Comparison of ENCODE assay signal across 1 cellular context in genomic region chr10:102112210-102112817, GRCh38.
TF ChIP-seq lines count a peak whose summit lies in the region.

No MANE protein-coding gene starts in this region.

TF ChIP-seq in K562, 482 proteins besides CTCF, POLR2A, EP300 and RAD21 (continued from another document and continues in another):
- TF ChIP-seq, protein P1, sequence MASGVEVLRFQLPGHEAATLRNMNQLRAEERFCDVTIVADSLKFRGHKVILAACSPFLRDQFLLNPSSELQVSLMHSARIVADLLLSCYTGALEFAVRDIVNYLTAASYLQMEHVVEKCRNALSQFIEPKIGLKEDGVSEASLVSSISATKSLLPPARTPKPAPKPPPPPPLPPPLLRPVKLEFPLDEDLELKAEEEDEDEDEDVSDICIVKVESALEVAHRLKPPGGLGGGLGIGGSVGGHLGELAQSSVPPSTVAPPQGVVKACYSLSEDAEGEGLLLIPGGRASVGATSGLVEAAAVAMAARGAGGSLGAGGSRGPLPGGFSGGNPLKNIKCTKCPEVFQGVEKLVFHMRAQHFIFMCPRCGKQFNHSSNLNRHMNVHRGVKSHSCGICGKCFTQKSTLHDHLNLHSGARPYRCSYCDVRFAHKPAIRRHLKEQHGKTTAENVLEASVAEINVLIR (CRISPR knock-in tag; IDR thresholded peaks at IDR 0.05) = no peak
- TF ChIP-seq, protein P2, sequence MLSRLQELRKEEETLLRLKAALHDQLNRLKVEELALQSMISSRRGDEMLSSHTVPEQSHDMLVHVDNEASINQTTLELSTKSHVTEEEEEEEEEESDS (CRISPR knock-in tag; IDR thresholded peaks at IDR 0.05) = no peak
- TF ChIP-seq ZNF253 (CRISPR knock-in tag; conservative IDR thresholded peaks at IDR 0.05) (no peak), HMG20A (CRISPR knock-in tag; conservative IDR thresholded peaks at IDR 0.05) (no peak), CHD4 (IDR thresholded peaks at IDR 0.05; ENCODE audit: insufficient read depth, insufficient replicate concordance, low read depth, low read length, poor library complexity, severe bottlenecking) (no peak), NFATC3 (IDR thresholded peaks at IDR 0.05) (no peak), ZNF133 (CRISPR knock-in tag; IDR thresholded peaks at IDR 0.05) (no peak), DACH1 (IDR thresholded peaks at IDR 0.05; ENCODE audit: partially characterized antibody) (peak; percentile 58), ZSCAN29 (IDR thresholded peaks at IDR 0.05) (no peak), ZNF354B (CRISPR knock-in tag; IDR thresholded peaks at IDR 0.05) (no peak), C11orf30 (IDR thresholded peaks at IDR 0.05; ENCODE audit: low read depth) (no peak), ZBTB9 (CRISPR knock-in tag; IDR thresholded peaks at IDR 0.05) (no peak), ZFP30 (CRISPR knock-in tag; IDR thresholded peaks at IDR 0.05; ENCODE audit: borderline replicate concordance) (no peak), ZNF121 (CRISPR knock-in tag; conservative IDR thresholded peaks at IDR 0.05) (no peak), TEAD2 (tag; IDR thresholded peaks at IDR 0.05) (no peak), SRSF7 (optimal IDR thresholded peaks at IDR 0.05; ENCODE audit: low read depth, low read length) (no peak), ZBED1 (IDR thresholded peaks at IDR 0.05) (no peak), SP2 (IDR thresholded peaks at IDR 0.05; ENCODE audit: extremely low read depth, low read depth, low read length, poor library complexity, severe bottlenecking) (no peak), ZFP36 (IDR thresholded peaks at IDR 0.05; ENCODE audit: low read depth, low read length, partially characterized antibody) (no peak), RAD51 (IDR thresholded peaks at IDR 0.05; ENCODE audit: borderline replicate concordance, low read depth) (no peak), SMARCE1 (IDR thresholded peaks at IDR 0.05) (peak; percentile 76; the same call in 1 of the 2 replicates), HDAC2 (IDR thresholded peaks at IDR 0.05) (peak; percentile 96), UBTF (IDR thresholded peaks at IDR 0.05; ENCODE audit: borderline replicate concordance in 1 of 2, low read depth in 2 of 2, low read length in 2 of 2) (no peak), NELFE (IDR thresholded peaks at IDR 0.05; ENCODE audit: insufficient read depth, insufficient read length) (no peak), NR0B1 (IDR thresholded peaks at IDR 0.05; ENCODE audit: partially characterized antibody) (no peak), RHOXF2B (CRISPR knock-in tag; conservative IDR thresholded peaks at IDR 0.05) (no peak), SREBF1 (IDR thresholded peaks at IDR 0.05; ENCODE audit: borderline replicate concordance, low read depth, low read length) (no peak), SIN3A (IDR thresholded peaks at IDR 0.05; ENCODE audit: borderline replicate concordance in 2 of 2, control insufficient read depth in 1 of 2, low read depth in 2 of 2, low read length in 2 of 2) (no peak; a peak in 1 of 4 replicates), MYNN (IDR thresholded peaks at IDR 0.05) (peak; percentile 76; the same call in 1 of the 2 replicates), MYNN (CRISPR knock-in tag; IDR thresholded peaks at IDR 0.05) (no peak), GABPA (tag; conservative IDR thresholded peaks at IDR 0.05; ENCODE audit: low read depth) (no peak), ZNF282 (CRISPR knock-in tag; IDR thresholded peaks at IDR 0.05) (no peak), SRF (CRISPR knock-in tag; IDR thresholded peaks at IDR 0.05) (peak in 1 of 2 experiments; percentile 59; a peak in 1 of 4 replicates), ZC3H11A (IDR thresholded peaks at IDR 0.05; ENCODE audit: low read depth, low read length) (no peak), HDAC6 (IDR thresholded peaks at IDR 0.05; ENCODE audit: low read depth, low read length) (no peak), SETDB1 (IDR thresholded peaks at IDR 0.05; ENCODE audit: low read length) (no peak)
- TF ChIP-seq, protein P3, sequence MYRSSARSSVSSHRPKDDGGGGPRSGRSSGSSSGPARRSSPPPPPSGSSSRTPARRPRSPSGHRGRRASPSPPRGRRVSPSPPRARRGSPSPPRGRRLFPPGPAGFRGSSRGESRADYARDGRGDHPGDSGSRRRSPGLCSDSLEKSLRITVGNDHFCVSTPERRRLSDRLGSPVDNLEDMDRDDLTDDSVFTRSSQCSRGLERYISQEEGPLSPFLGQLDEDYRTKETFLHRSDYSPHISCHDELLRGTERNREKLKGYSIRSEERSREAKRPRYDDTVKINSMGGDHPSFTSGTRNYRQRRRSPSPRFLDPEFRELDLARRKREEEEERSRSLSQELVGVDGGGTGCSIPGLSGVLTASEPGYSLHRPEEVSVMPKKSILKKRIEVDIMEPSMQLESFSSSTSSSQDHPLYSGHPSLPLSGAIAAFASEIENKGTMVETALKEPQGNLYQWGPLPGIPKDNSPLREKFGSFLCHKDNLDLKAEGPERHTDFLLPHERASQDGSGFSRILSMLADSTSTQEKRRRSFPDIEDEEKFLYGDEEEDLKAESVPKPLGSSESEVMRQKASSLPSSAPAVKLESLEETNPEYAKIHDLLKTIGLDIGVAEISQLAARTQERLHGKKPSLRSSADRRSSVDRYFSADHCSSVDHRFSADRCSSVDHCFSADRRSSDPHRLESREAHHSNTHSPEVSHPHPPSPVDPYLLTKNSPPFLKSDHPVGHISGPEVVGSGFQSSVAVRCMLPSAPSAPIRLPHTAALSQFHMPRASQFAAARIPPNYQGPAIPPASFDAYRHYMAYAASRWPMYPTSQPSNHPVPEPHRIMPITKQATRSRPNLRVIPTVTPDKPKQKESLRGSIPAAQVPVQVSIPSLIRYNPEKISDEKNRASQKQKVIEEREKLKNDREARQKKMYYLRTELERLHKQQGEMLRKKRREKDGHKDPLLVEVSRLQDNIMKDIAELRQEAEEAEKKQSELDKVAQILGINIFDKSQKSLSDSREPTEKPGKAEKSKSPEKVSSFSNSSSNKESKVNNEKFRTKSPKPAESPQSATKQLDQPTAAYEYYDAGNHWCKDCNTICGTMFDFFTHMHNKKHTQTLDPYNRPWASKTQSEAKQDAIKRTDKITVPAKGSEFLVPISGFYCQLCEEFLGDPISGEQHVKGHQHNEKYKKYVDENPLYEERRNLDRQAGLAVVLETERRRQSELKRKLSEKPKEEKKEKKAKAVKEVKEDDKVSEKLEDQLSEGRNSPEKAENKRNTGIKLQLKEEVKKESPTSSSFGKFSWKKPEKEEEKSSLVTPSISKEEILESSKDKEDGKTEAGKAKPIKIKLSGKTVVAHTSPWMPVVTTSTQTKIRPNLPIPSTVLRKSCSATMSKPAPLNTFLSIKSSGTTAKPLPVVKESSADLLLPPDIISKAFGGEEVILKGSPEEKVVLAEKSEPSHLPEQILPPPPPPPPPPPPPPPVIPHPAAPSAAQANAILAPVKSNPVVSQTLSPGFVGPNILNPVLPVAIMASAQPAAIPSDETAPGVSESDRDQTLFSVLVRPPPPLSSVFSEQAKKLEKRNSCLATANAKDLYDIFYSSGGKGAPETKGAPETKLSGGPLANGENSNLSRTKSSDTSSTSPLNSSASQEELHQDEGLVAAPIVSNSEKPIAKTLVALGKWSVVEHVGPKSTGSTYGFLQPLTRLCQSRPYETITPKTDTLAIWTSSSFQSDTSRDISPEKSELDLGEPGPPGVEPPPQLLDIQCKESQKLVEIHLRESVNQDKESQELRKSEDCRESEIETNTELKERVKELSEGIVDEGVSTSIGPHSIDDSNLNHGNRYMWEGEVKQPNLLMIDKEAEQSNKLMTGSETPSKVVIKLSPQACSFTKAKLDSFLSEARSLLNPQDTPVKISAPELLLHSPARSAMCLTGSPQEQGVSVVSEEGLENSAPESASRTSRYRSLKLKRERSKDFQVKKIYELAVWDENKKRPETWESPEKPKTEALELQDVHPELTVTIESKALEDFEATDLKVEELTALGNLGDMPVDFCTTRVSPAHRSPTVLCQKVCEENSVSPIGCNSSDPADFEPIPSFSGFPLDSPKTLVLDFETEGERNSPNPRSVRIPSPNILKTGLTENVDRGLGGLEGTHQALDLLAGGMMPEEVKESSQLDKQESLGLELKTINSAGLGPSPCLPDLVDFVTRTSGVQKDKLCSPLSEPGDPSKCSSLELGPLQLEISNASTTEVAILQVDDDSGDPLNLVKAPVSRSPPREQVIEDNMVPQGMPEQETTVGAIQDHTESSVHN (IDR thresholded peaks at IDR 0.05; ENCODE audit: borderline replicate concordance in 1 of 2, low read depth in 1 of 2) = no peak
- TF ChIP-seq, protein P4, sequence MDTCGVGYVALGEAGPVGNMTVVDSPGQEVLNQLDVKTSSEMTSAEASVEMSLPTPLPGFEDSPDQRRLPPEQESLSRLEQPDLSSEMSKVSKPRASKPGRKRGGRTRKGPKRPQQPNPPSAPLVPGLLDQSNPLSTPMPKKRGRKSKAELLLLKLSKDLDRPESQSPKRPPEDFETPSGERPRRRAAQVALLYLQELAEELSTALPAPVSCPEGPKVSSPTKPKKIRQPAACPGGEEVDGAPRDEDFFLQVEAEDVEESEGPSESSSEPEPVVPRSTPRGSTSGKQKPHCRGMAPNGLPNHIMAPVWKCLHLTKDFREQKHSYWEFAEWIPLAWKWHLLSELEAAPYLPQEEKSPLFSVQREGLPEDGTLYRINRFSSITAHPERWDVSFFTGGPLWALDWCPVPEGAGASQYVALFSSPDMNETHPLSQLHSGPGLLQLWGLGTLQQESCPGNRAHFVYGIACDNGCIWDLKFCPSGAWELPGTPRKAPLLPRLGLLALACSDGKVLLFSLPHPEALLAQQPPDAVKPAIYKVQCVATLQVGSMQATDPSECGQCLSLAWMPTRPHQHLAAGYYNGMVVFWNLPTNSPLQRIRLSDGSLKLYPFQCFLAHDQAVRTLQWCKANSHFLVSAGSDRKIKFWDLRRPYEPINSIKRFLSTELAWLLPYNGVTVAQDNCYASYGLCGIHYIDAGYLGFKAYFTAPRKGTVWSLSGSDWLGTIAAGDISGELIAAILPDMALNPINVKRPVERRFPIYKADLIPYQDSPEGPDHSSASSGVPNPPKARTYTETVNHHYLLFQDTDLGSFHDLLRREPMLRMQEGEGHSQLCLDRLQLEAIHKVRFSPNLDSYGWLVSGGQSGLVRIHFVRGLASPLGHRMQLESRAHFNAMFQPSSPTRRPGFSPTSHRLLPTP (IDR thresholded peaks at IDR 0.05; ENCODE audit: borderline replicate concordance, extremely low read depth, insufficient read length) = no peak
- TF ChIP-seq, protein P5, sequence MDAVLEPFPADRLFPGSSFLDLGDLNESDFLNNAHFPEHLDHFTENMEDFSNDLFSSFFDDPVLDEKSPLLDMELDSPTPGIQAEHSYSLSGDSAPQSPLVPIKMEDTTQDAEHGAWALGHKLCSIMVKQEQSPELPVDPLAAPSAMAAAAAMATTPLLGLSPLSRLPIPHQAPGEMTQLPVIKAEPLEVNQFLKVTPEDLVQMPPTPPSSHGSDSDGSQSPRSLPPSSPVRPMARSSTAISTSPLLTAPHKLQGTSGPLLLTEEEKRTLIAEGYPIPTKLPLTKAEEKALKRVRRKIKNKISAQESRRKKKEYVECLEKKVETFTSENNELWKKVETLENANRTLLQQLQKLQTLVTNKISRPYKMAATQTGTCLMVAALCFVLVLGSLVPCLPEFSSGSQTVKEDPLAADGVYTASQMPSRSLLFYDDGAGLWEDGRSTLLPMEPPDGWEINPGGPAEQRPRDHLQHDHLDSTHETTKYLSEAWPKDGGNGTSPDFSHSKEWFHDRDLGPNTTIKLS (IDR thresholded peaks at IDR 0.05; ENCODE audit: borderline replicate concordance, low read depth) = no peak
- TF ChIP-seq, protein P6, sequence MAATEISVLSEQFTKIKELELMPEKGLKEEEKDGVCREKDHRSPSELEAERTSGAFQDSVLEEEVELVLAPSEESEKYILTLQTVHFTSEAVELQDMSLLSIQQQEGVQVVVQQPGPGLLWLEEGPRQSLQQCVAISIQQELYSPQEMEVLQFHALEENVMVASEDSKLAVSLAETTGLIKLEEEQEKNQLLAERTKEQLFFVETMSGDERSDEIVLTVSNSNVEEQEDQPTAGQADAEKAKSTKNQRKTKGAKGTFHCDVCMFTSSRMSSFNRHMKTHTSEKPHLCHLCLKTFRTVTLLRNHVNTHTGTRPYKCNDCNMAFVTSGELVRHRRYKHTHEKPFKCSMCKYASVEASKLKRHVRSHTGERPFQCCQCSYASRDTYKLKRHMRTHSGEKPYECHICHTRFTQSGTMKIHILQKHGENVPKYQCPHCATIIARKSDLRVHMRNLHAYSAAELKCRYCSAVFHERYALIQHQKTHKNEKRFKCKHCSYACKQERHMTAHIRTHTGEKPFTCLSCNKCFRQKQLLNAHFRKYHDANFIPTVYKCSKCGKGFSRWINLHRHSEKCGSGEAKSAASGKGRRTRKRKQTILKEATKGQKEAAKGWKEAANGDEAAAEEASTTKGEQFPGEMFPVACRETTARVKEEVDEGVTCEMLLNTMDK (IDR thresholded peaks at IDR 0.05; ENCODE audit: borderline replicate concordance, insufficient read depth, low read depth, low read length, poor library complexity, severe bottlenecking) = no peak
